Comparison of ENCODE assay signal across 8 cellular contexts in the genomic region with DNA sequence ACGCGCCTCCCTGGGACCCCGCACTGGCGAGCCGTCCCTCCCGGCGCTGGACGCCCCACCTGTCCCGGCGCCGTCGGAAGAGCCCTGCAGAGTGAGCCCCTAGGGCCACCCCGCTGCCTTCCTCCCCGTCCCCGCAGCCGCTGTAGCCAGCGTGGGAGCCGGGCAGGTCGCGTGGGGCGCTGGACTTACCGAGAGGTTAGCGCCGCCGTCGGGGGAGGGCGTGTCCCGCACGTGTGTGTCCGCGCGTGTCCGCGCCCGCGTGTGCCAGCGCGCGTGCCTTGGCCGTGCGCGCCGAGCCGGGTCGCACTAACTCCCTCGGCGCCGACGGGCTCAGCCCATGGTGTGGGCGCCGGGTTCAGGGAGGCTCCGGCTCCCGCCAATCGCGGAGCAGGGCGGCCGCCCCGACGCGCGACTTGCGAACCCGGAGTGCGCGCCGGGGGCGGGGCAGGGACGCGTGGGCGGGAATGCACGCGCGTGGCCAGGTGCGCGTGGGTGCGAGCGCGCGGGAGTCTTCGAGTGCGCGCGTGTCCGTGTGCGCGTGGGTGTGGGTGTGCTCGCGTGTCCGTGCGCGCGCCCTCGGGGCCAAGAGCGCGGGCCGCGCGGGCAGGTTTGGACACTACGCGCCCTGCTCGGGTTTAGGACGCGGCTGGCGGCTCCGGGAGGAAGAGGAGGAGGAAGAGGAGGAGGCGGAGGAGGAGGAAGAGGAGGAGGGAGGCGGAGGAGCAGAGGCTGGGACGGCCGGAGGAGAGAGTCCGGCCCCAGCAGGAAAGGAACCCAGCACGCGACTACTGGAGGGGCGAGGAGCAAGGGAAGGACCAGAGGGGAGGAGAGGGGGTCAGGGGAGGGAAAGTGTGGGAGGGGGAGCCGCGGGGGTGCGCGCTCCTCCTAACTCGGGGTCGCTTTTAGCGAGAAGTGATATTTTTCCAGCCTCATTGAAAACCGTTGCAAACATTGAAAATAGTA.
DNase-seq lines count a peak whose midpoint lies in the region; ATAC-seq and TF ChIP-seq lines count a peak whose summit lies in the region.
"Had no signal": no experiment of that assay in that cellular context is flagged by ENCODE, and none has a peak within 500 bp of the region (broad histone marks: within the 10 kb centered on the region; RNA-seq: fewer than 3 reads in every experiment).

No MANE protein-coding gene starts in this region.

- ATAC-seq in GM21529 (IDR thresholded peaks at IDR 0.05; ENCODE audit: unreplicated experiment): no peak

- peak overlapping the region; percentile 13 for H3K9ac ChIP-seq in HUES6 (ENCODE audit: low read length)

- intact Hi-C loops in activated T-helper 2 cell treated with anti-CD3 and anti-CD28 coated beads, Interferon-gamma antibody, Interleukin-2, Interleukin-4, amounts not matched to agents 10 μg/mL and 5 μg/mL and 100 μg/mL, durations not matched to agents 14 hours and 24 hours and 36 hours (cut with micrococcal nuclease): loop anchor here (5.0 to 10.0 kb wide), 2 partner anchors 153 to 474 kb away; no protein-coding TSS in a partner anchor
- intact Hi-C loops in OCI-LY7 (cut with micrococcal nuclease; ENCODE audit: unreplicated experiment): no loop called here

- H3K4me1 ChIP-seq in HUES6 (ENCODE audit: control insufficient read depth, insufficient read depth, low read length): peaks cover 13% of the 10 kb centered on the region; the same call in 1 of the 2 replicates
- H3K4me1 ChIP-seq in OCI-LY7 (ENCODE audit: insufficient read depth, low read length, poor library complexity, severe bottlenecking): no peaks in the 10 kb centered on the region

- peaks cover 71% of the 10 kb centered on the region for H3K27me3 Mint-ChIP-seq in activated T-helper 2 cell treated with anti-CD3 and anti-CD28 coated beads, Interferon-gamma antibody, Interleukin-2, Interleukin-4, amounts not matched to agents 10 μg/mL and 5 μg/mL and 100 μg/mL, durations not matched to agents 14 hours and 24 hours and 36 hours (ENCODE audit: low read depth)

- H3K4me3 Mint-ChIP-seq in activated T-helper 2 cell treated with anti-CD3 and anti-CD28 coated beads, Interferon-gamma antibody, Interleukin-2, Interleukin-4, amounts not matched to agents 10 μg/mL and 5 μg/mL and 100 μg/mL, durations not matched to agents 14 hours and 24 hours and 36 hours (ENCODE audit: low read depth): peak overlapping the region; percentile 61

- no peak for TF ChIP-seq CTCF in OCI-LY7 (conservative IDR thresholded peaks at IDR 0.05; ENCODE audit: low read length)

- DNase-seq in activated T-helper 2 cell treated with anti-CD3 and anti-CD28 coated beads, Interferon-gamma antibody, Interleukin-2, Interleukin-4, amounts not matched to agents 10 μg/mL and 5 μg/mL and 100 μg/mL, durations not matched to agents 14 hours and 24 hours and 36 hours (ENCODE audit: low spot score): no peak
- DNase-seq in stimulated activated CD4-positive, alpha-beta T cell treated with anti-CD3 and anti-CD28 coated beads, Interleukin-4, amount 100 ng/mL, for 4 hours: peak; percentile 9 to 17
- DNase-seq in activated CD4-positive, CD25-positive, alpha-beta regulatory T cell (lab: John Stamatoyannopoulos, UW): no peak
- DNase-seq in OCI-LY7 (ENCODE audit: low spot score): no peak
- DNase-seq: NCI-H1092 treated with DMSO at 0.1 percent for 48 hours had no signal

- H3K4me1 Mint-ChIP-seq in activated T-helper 2 cell treated with anti-CD3 and anti-CD28 coated beads, Interferon-gamma antibody, Interleukin-2, Interleukin-4, amounts not matched to agents 10 μg/mL and 5 μg/mL and 100 μg/mL, durations not matched to agents 14 hours and 24 hours and 36 hours (ENCODE audit: low read depth): peaks cover 6% of the 10 kb centered on the region

- H2AFZ ChIP-seq in OCI-LY7 (ENCODE audit: low read length): no peak overlapping the region

- H3K27ac ChIP-seq in HUES6 (ENCODE audit: low read depth, low read length): no peak overlapping the region
- no peak overlapping the region for H3K27ac ChIP-seq in OCI-LY7 (ENCODE audit: low read depth, low read length, poor library complexity, severe bottlenecking)

- H4K20me1 ChIP-seq in OCI-LY7 (ENCODE audit: insufficient read depth, low read length): no peaks in the 10 kb centered on the region

- no TSS peak for BruUV-seq in OCI-LY7 (replicated peaks; lab: Mats Ljungman, UMichigan)

- H3K36me3 ChIP-seq in HUES6 (ENCODE audit: control insufficient read depth, insufficient read depth, low read length) (no peaks in the 10 kb centered on the region), OCI-LY7 (ENCODE audit: insufficient read depth, low read length) (no peaks in the 10 kb centered on the region)

- peak overlapping the region; percentile 67 for H3K4me3 ChIP-seq in HUES6 (ENCODE audit: low read depth, low read length)
- peak overlapping the region; percentile 47 for H3K4me3 ChIP-seq in iPS-11a (ENCODE audit: low read depth, low read length)
- H3K4me3 ChIP-seq in OCI-LY7 (ENCODE audit: low read depth, low read length, poor library complexity, severe bottlenecking): no peak overlapping the region

- no peaks in the 10 kb centered on the region for H3K9me2 ChIP-seq in OCI-LY7 (ENCODE audit: insufficient read depth, low read length)

- H3K4me2 ChIP-seq in OCI-LY7 (ENCODE audit: low read length): no peak overlapping the region

- H3K27me3 ChIP-seq in HUES6 (ENCODE audit: control insufficient read depth, insufficient read depth, low read length): peaks cover 86% of the 10 kb centered on the region

- H3K27ac Mint-ChIP-seq in activated T-helper 2 cell treated with anti-CD3 and anti-CD28 coated beads, Interferon-gamma antibody, Interleukin-2, Interleukin-4, amounts not matched to agents 10 μg/mL and 5 μg/mL and 100 μg/mL, durations not matched to agents 14 hours and 24 hours and 36 hours: no peak overlapping the region

- POLR2A ChIA-PET in OCI-LY7 (lab: Charles Lee): no interaction called here

- H3K79me2 ChIP-seq in OCI-LY7 (ENCODE audit: insufficient read depth, low read depth, low read length): no peaks in the 10 kb centered on the region

- CTCF ChIA-PET in OCI-LY7 (lab: Charles Lee; ENCODE audit: unreplicated experiment): no interaction called here

- no peaks in the 10 kb centered on the region for H3K9me3 Mint-ChIP-seq in activated T-helper 2 cell treated with anti-CD3 and anti-CD28 coated beads, Interferon-gamma antibody, Interleukin-2, Interleukin-4, amounts not matched to agents 10 μg/mL and 5 μg/mL and 100 μg/mL, durations not matched to agents 14 hours and 24 hours and 36 hours

- H3K9me3 ChIP-seq in HUES6 (ENCODE audit: control insufficient read depth, insufficient read depth, low read depth, low read length) (no peaks in the 10 kb centered on the region), OCI-LY7 (ENCODE audit: low read length) (no peaks in the 10 kb centered on the region)

- no peaks in the 10 kb centered on the region for H3K36me3 Mint-ChIP-seq in activated T-helper 2 cell treated with anti-CD3 and anti-CD28 coated beads, Interferon-gamma antibody, Interleukin-2, Interleukin-4, amounts not matched to agents 10 μg/mL and 5 μg/mL and 100 μg/mL, durations not matched to agents 14 hours and 24 hours and 36 hours (ENCODE audit: low read depth)

Comparison
In these comparisons a context has a peak if more than half of its experiments do, and no peak if none do; other contexts are left out.
1. DNase-seq: peak in stimulated activated CD4-positive, alpha-beta T cell treated with anti-CD3 and anti-CD28 coated beads, Interleukin-4, amount 100 ng/mL, for 4 hours (2 of 2); none in activated T-helper 2 cell treated with anti-CD3 and anti-CD28 coated beads, Interferon-gamma antibody, Interleukin-2, Interleukin-4, amounts not matched to agents 10 μg/mL and 5 μg/mL and 100 μg/mL, durations not matched to agents 14 hours and 24 hours and 36 hours (single experiment), activated CD4-positive, CD25-positive, alpha-beta regulatory T cell (0 of 4) and OCI-LY7 (single experiment).